25 cellular contexts compared by ENCODE assay signal in genomic region chr6:162289972-162290371, GRCh38.
"Had no signal": no experiment of that assay in that cellular context is flagged by ENCODE, and none has a peak within 500 bp of the region (broad histone marks: within the 10 kb centered on the region; RNA-seq: fewer than 3 reads in every experiment).

No MANE protein-coding gene starts in this region.

- H3K4me1 Mint-ChIP-seq: memory B cell; naive B cell; stimulated activated naive B cell treated with anti-CD40 and anti-IgM and Interleukin-4, amounts not matched to agents 10 μg/mL and 1 μg/mL and 100 μg/mL, for 72 hours had no signal

- H3K36me3 Mint-ChIP-seq: memory B cell; naive B cell; natural killer cell treated with Interleukin-12 subunit alpha and Interleukin-12 subunit beta and Interleukin-15 and Interleukin-18, amount 100 ng/mL, for 72 hours; stimulated activated naive B cell treated with anti-CD40 and anti-IgM and Interleukin-4, amounts not matched to agents 10 μg/mL and 1 μg/mL and 100 μg/mL, for 72 hours had no signal

- H3K4me3 Mint-ChIP-seq: dendritic cell treated with granulocyte-macrophage colony-stimulating factor and Interleukin-4, amounts not matched to agents 40 ng/mL and 50 ng/mL, for 4 days; endodermal cell; memory B cell; natural killer cell treated with Interleukin-12 subunit alpha and Interleukin-12 subunit beta and Interleukin-15 and Interleukin-18, amount 100 ng/mL, for 72 hours; neural progenitor cell; stimulated activated naive B cell treated with anti-CD40 and anti-IgM and Interleukin-4, amounts not matched to agents 10 μg/mL and 1 μg/mL and 100 μg/mL, for 72 hours; stimulated activated naive CD8-positive, alpha-beta T cell treated with anti-CD3 and anti-CD28 coated beads, Interleukin-15, Interleukin-2, amounts not matched to agents 100 ng/mL and 50 ng/mL, for 24 hours had no signal

- H3K27me3 Mint-ChIP-seq: dendritic cell treated with granulocyte-macrophage colony-stimulating factor and Interleukin-4, amounts not matched to agents 40 ng/mL and 50 ng/mL, for 4 days; memory B cell; naive B cell; natural killer cell treated with Interleukin-12 subunit alpha and Interleukin-12 subunit beta and Interleukin-15 and Interleukin-18, amount 100 ng/mL, for 72 hours; stimulated activated naive B cell treated with anti-CD40 and anti-IgM and Interleukin-4, amounts not matched to agents 10 μg/mL and 1 μg/mL and 100 μg/mL, for 72 hours; stimulated activated naive CD8-positive, alpha-beta T cell treated with anti-CD3 and anti-CD28 coated beads, Interleukin-15, Interleukin-2, amounts not matched to agents 100 ng/mL and 50 ng/mL, for 24 hours had no signal

- DNase-seq: colonic mucosa; effector CD8-positive, alpha-beta T cell; endodermal cell; foreskin fibroblast; gastrocnemius medialis; heart left ventricle; left cardiac atrium; left lung; lower lobe of right lung; mucosa of descending colon; naive B cell; ovary; right lobe of liver; small intestine; stimulated activated CD4-positive, alpha-beta T cell treated with anti-CD3 and anti-CD28 coated beads, Interleukin-15, amount 100 ng/mL, for 24 hours; stimulated activated CD4-positive, alpha-beta T cell treated with anti-CD3 and anti-CD28 coated beads, Interleukin-2, amount 100 ng/mL, for 48 hours; stimulated activated naive B cell treated with anti-CD40 and anti-IgM and Interleukin-4, amounts not matched to agents 10 μg/mL and 1 μg/mL and 100 μg/mL, for 72 hours; transverse colon; upper lobe of right lung; uterus had no signal

- H3K27ac Mint-ChIP-seq: dendritic cell treated with granulocyte-macrophage colony-stimulating factor and Interleukin-4, amounts not matched to agents 40 ng/mL and 50 ng/mL, for 4 days; endodermal cell; memory B cell; naive B cell; natural killer cell treated with Interleukin-12 subunit alpha and Interleukin-12 subunit beta and Interleukin-15 and Interleukin-18, amount 100 ng/mL, for 72 hours; stimulated activated naive B cell treated with anti-CD40 and anti-IgM and Interleukin-4, amounts not matched to agents 10 μg/mL and 1 μg/mL and 100 μg/mL, for 72 hours; stimulated activated naive CD8-positive, alpha-beta T cell treated with anti-CD3 and anti-CD28 coated beads, Interleukin-15, Interleukin-2, amounts not matched to agents 100 ng/mL and 50 ng/mL, for 24 hours had no signal

- H3K9me3 Mint-ChIP-seq: dendritic cell treated with granulocyte-macrophage colony-stimulating factor and Interleukin-4, amounts not matched to agents 40 ng/mL and 50 ng/mL, for 4 days; endodermal cell; memory B cell; neural progenitor cell; stimulated activated naive CD8-positive, alpha-beta T cell treated with anti-CD3 and anti-CD28 coated beads, Interleukin-15, Interleukin-2, amounts not matched to agents 100 ng/mL and 50 ng/mL, for 24 hours had no signal
